ENCODE assay signal across 1 cellular context in genomic region chr3:45664558-45664957, GRCh38.
A peak's percentile ranks its signal among the peaks of the same experiment; 100 is the strongest.
TF ChIP-seq lines count a peak whose summit lies in the region.

No MANE protein-coding gene starts in this region.

TF ChIP-seq in HepG2, 621 proteins besides CTCF, POLR2A, EP300 and RAD21 (continued from another document):
- TF ChIP-seq, protein P1, sequence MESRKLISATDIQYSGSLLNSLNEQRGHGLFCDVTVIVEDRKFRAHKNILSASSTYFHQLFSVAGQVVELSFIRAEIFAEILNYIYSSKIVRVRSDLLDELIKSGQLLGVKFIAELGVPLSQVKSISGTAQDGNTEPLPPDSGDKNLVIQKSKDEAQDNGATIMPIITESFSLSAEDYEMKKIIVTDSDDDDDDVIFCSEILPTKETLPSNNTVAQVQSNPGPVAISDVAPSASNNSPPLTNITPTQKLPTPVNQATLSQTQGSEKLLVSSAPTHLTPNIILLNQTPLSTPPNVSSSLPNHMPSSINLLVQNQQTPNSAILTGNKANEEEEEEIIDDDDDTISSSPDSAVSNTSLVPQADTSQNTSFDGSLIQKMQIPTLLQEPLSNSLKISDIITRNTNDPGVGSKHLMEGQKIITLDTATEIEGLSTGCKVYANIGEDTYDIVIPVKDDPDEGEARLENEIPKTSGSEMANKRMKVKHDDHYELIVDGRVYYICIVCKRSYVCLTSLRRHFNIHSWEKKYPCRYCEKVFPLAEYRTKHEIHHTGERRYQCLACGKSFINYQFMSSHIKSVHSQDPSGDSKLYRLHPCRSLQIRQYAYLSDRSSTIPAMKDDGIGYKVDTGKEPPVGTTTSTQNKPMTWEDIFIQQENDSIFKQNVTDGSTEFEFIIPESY (CRISPR knock-in tag; IDR thresholded peaks at IDR 0.05): peak; percentile 95
- no peak for TF ChIP-seq ZNF598 (CRISPR knock-in tag; IDR thresholded peaks at IDR 0.05; ENCODE audit: borderline replicate concordance)
- TF ChIP-seq SIX1 (CRISPR knock-in tag; IDR thresholded peaks at IDR 0.05; ENCODE audit: borderline replicate concordance): no peak
- TF ChIP-seq ZNF24 (IDR thresholded peaks at IDR 0.05): no peak
- no peak for TF ChIP-seq TAF1 (CRISPR knock-in tag; IDR thresholded peaks at IDR 0.05)
- TF ChIP-seq ZNF782 (CRISPR knock-in tag; IDR thresholded peaks at IDR 0.05; ENCODE audit: borderline replicate concordance): no peak
- TF ChIP-seq NFKBIZ (CRISPR knock-in tag; IDR thresholded peaks at IDR 0.05): no peak
- no peak for TF ChIP-seq CCAR2 (optimal IDR thresholded peaks at IDR 0.05; ENCODE audit: low read depth, low read length)
